ENCODE assay signal across 9 cellular contexts in genomic region chr2:239112127-239112774, GRCh38.
"Had no signal": no experiment of that assay in that cellular context is flagged by ENCODE, and none has a peak within 500 bp of the region (broad histone marks: within the 10 kb centered on the region; RNA-seq: fewer than 3 reads in every experiment).

No MANE protein-coding gene starts in this region.

- H3K27ac ChIP-seq: body of pancreas, suprapubic skin had no signal

- DNase-seq: activated B cell treated with CpG ODN at 0.5 μM for 24 hours; activated CD4-positive, alpha-beta T cell treated with anti-CD3 and anti-CD28 coated beads, Interleukin-2, amount 10 ng/mL, durations not matched to agents 24 days and 14 days; activated T-cell treated with anti-CD3 and anti-CD28 coated beads for 4 hours; body of pancreas; hippocampal formation; naive thymus-derived CD4-positive, alpha-beta T cell; SK-N-SH had no signal

- H3K9me3 ChIP-seq: body of pancreas, SK-N-SH, suprapubic skin had no signal

- H3K4me3 ChIP-seq: body of pancreas, smooth muscle cell, suprapubic skin had no signal

- H3K27me3 ChIP-seq: body of pancreas, suprapubic skin had no signal
